In the genomic region with DNA sequence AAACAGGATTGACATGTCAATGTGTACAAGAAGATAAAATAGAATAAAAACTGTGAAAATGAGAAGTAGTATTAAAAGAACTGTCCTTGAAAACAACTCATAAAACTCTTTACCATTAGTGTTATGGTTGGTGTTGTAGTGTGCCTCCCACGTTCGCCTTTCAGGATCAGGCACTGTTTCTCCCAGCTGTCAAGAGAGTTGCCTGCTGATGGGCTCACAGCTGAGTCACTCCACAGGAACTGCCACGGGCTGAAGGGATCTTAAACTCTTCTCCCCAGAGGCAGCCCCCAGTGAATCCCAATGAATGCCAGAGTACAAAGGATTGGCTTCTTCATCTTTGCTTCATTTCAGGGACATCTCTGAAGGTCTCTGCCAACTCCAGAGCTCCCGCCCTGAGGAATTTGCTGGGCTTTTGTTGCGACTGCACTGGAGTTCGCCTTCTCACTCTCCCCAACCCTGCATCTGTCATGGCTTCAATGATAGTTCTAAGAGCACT, we compare ENCODE assay signal across 12 cellular contexts.
A peak's percentile ranks its signal among the peaks of the same experiment; 100 is the strongest.
DNase-seq lines count a peak whose midpoint lies in the region; ATAC-seq and TF ChIP-seq lines count a peak whose summit lies in the region.
"Had no signal": no experiment of that assay in that cellular context is flagged by ENCODE, and none has a peak within 500 bp of the region (broad histone marks: within the 10 kb centered on the region; RNA-seq: fewer than 3 reads in every experiment).

No MANE protein-coding gene starts in this region.

- no peak overlapping the region for H3K4ac ChIP-seq in IMR-90 (ENCODE audit: low read depth, low read length)

- no peaks in the 10 kb centered on the region for H3K27me3 Mint-ChIP-seq in activated naive CD8-positive, alpha-beta T cell treated with anti-CD3 and anti-CD28 coated beads for 36 hours
- H3K27me3 Mint-ChIP-seq: activated CD8-positive, alpha-beta memory T cell treated with anti-CD3 and anti-CD28 coated beads, Interleukin-2, amount 10 ng/mL, durations not matched to agents 7 days and 5 days had no signal

- peak overlapping the region; percentile 28 for H2AFZ ChIP-seq in ACC112 (ENCODE audit: low read length, unreplicated experiment)
- H2AFZ ChIP-seq in IMR-90 (replicated peaks; ENCODE audit: low read length, poor library complexity), result peak overlapping the region; percentile 90

- no peaks in the 10 kb centered on the region for H3K9me1 ChIP-seq in IMR-90 (ENCODE audit: insufficient read depth, low read length)

- no peak overlapping the region for H4K8ac ChIP-seq in IMR-90 (ENCODE audit: low read depth in 2 of 2, low read length in 2 of 2)

- no peaks in the 10 kb centered on the region for H4K20me1 ChIP-seq in IMR-90 (ENCODE audit: insufficient read depth, low read length)

- peak overlapping the region; percentile 54 for H3K4me2 ChIP-seq in IMR-90 (ENCODE audit: low read depth, low read length)

- H3K56ac ChIP-seq in IMR-90 (ENCODE audit: extremely low read depth, insufficient read depth, low read length), result no peak overlapping the region

- peaks cover 16% of the 10 kb centered on the region for H3K79me2 ChIP-seq in ACC112 (ENCODE audit: control insufficient read depth, insufficient read depth, low read length, unreplicated experiment)

- no peak overlapping the region for H2BK15ac ChIP-seq in IMR-90 (ENCODE audit: low read depth, low read length)

- H3K9ac ChIP-seq in IMR-90 (ENCODE audit: low read depth, low read length), result no peak overlapping the region

- no peak overlapping the region for H4K5ac ChIP-seq in IMR-90 (ENCODE audit: low read depth, low read length)

- no peak overlapping the region for H3K23ac ChIP-seq in IMR-90 (ENCODE audit: low read depth, low read length)

- ATAC-seq in IMR-90 (ENCODE audit: low read depth), result peak; percentile 95
- ATAC-seq: activated CD8-positive, alpha-beta memory T cell treated with anti-CD3 and anti-CD28 coated beads, Interleukin-2, amount 10 ng/mL, durations not matched to agents 7 days and 5 days; Panc1 had no signal

- TF ChIP-seq RAD21 in IMR-90 (IDR thresholded peaks at IDR 0.05; ENCODE audit: low read length), result no peak

- no peak overlapping the region for H2AK5ac ChIP-seq in IMR-90 (ENCODE audit: low read depth, low read length)

- CTCF ChIA-PET in IMR-90 (lab: Yijun Ruan, JAX), result no interaction called here

- H3K18ac ChIP-seq in IMR-90 (ENCODE audit: low read depth, low read length), result no peak overlapping the region

- no peaks in the 10 kb centered on the region for H3K36me3 Mint-ChIP-seq in activated naive CD8-positive, alpha-beta T cell treated with anti-CD3 and anti-CD28 coated beads for 36 hours
- H3K36me3 Mint-ChIP-seq: activated CD8-positive, alpha-beta memory T cell treated with anti-CD3 and anti-CD28 coated beads, Interleukin-2, amount 10 ng/mL, durations not matched to agents 7 days and 5 days had no signal

- H3K36me3 ChIP-seq in ACC112 (ENCODE audit: insufficient read depth, low read length) (no peaks in the 10 kb centered on the region), IMR-90 (ENCODE audit: control insufficient read depth, insufficient read depth, low read length) (no peaks in the 10 kb centered on the region)

- H3K4me1 ChIP-seq in ACC112 (ENCODE audit: control insufficient read depth, insufficient read depth, low read length, unreplicated experiment) (peaks cover 27% of the 10 kb centered on the region), IMR-90 (ENCODE audit: control insufficient read depth, insufficient read depth, low read length) (no peaks in the 10 kb centered on the region; the same call in 1 of the 2 replicates)

- dilution Hi-C loops in IMR-90 (cut with HindIII; ENCODE audit: low sequenced_read_pairs, unreplicated experiment), result no loop called here

- in situ Hi-C loops in IMR-90 (cut with MboI; ENCODE audit: low sequenced_read_pairs), result no loop called here
- in situ Hi-C loops in G401 (cut with HindIII; ENCODE audit: low sequenced_read_pairs), result no loop called here

- H3K14ac ChIP-seq in IMR-90 (replicated peaks; ENCODE audit: low read depth, low read length), result no peak overlapping the region

- H2BK5ac ChIP-seq in IMR-90 (ENCODE audit: low read depth, low read length, poor library complexity, severe bottlenecking), result no peak overlapping the region

- no peak overlapping the region for H4K91ac ChIP-seq in IMR-90 (ENCODE audit: insufficient read depth, low read depth, low read length)

- 10% methylated on average over 2 of the region's 6 CpGs; no CpG with 5 or more reads in 1 of the 2 experiments for WGBS in IMR-90 (ENCODE audit: extremely low coverage in 2 of 2, insufficient read length in 1 of 2), 2 experiments

- H3K4me3 ChIP-seq in ACC112 (ENCODE audit: low read depth, low read length) (peak overlapping the region; percentile 50), IMR-90 (ENCODE audit: insufficient read depth, low read depth, low read length) (no peak overlapping the region)
- H3K4me3 ChIP-seq: skin epidermis had no signal

- intact Hi-C loops in IMR-90 (cut with micrococcal nuclease), result no loop called here

- H2BK120ac ChIP-seq in IMR-90 (ENCODE audit: low read depth, low read length), result no peak overlapping the region

- TF ChIP-seq CTCF in IMR-90 (conservative IDR thresholded peaks at IDR 0.05; ENCODE audit: low read depth, low read length), result no peak

- H3K9me3 ChIP-seq in IMR-90 (ENCODE audit: control insufficient read depth, insufficient read depth, low read length), result no peaks in the 10 kb centered on the region

- no peak for TF ChIP-seq POLR2A in IMR-90 (IDR thresholded peaks at IDR 0.05; ENCODE audit: low read depth, low read length)

- no peaks in the 10 kb centered on the region for H3K27me3 ChIP-seq in ACC112 (ENCODE audit: insufficient read depth, low read length)
- no peaks in the 10 kb centered on the region for H3K27me3 ChIP-seq in IMR-90 (ENCODE audit: control insufficient read depth, insufficient read depth, low read length)

- no peak overlapping the region for H2AK9ac ChIP-seq in IMR-90 (replicated peaks; ENCODE audit: low read depth, low read length, poor library complexity)

- H3K79me1 ChIP-seq in IMR-90 (ENCODE audit: low read depth in 1 of 2, low read length in 2 of 2), result no peaks in the 10 kb centered on the region

- H3K27ac Mint-ChIP-seq in activated naive CD8-positive, alpha-beta T cell treated with anti-CD3 and anti-CD28 coated beads for 36 hours, result no peak overlapping the region
- H3K27ac Mint-ChIP-seq: activated CD8-positive, alpha-beta memory T cell treated with anti-CD3 and anti-CD28 coated beads, Interleukin-2, amount 10 ng/mL, durations not matched to agents 7 days and 5 days had no signal

- DNase-seq in IMR-90 (peak; percentile 74), dermis blood vessel endothelial cell (peak; percentile 21), left kidney (ENCODE audit: low read depth, low spot score) (peak; percentile 74), KG1 (lab: John Stamatoyannopoulos, UW) (no peak), glomerular visceral epithelial cell (ENCODE audit: extremely low spot score) (no peak), G401 (ENCODE audit: low spot score) (no peak)
- no peak for DNase-seq in activated naive CD8-positive, alpha-beta T cell treated with anti-CD3 and anti-CD28 coated beads for 36 hours
- DNase-seq: activated CD8-positive, alpha-beta memory T cell treated with anti-CD3 and anti-CD28 coated beads, Interleukin-2, amount 10 ng/mL, durations not matched to agents 7 days and 5 days had no signal

- no peaks in the 10 kb centered on the region for H3K9me3 Mint-ChIP-seq in activated naive CD8-positive, alpha-beta T cell treated with anti-CD3 and anti-CD28 coated beads for 36 hours

- peak overlapping the region; percentile 57 for H2BK20ac ChIP-seq in IMR-90 (ENCODE audit: low read depth, low read length)

- no peaks in the 10 kb centered on the region for H3K4me1 Mint-ChIP-seq in activated naive CD8-positive, alpha-beta T cell treated with anti-CD3 and anti-CD28 coated beads for 36 hours
- H3K4me1 Mint-ChIP-seq: activated CD8-positive, alpha-beta memory T cell treated with anti-CD3 and anti-CD28 coated beads, Interleukin-2, amount 10 ng/mL, durations not matched to agents 7 days and 5 days had no signal

- H3K4me3 Mint-ChIP-seq in activated naive CD8-positive, alpha-beta T cell treated with anti-CD3 and anti-CD28 coated beads for 36 hours, result no peak overlapping the region
- H3K4me3 Mint-ChIP-seq: activated CD8-positive, alpha-beta memory T cell treated with anti-CD3 and anti-CD28 coated beads, Interleukin-2, amount 10 ng/mL, durations not matched to agents 7 days and 5 days had no signal

- H3K27ac ChIP-seq in ACC112 (ENCODE audit: low read depth, low read length) (peak overlapping the region; percentile 47), IMR-90 (ENCODE audit: insufficient read depth, low read length) (no peak overlapping the region)
- H3K27ac ChIP-seq: C4-2B, skin epidermis had no signal

- POLR2A ChIA-PET in IMR-90 (lab: Charles Lee; ENCODE audit: unreplicated experiment), result no interaction called here

- no TSS peak for BruUV-seq in IMR-90 (replicated peaks; lab: Mats Ljungman, UMichigan)

TF ChIP-seq in IMR-90, 13 proteins besides CTCF, POLR2A, EP300 and RAD21 (continues in another document):
- TF ChIP-seq MAZ (IDR thresholded peaks at IDR 0.05; ENCODE audit: borderline replicate concordance, low read depth, low read length) (peak; percentile 90), NFE2L2 (IDR thresholded peaks at IDR 0.05; ENCODE audit: low read depth, low read length) (no peak; the same call in 1 of the 2 replicates), BHLHE40 (IDR thresholded peaks at IDR 0.05; ENCODE audit: low read depth, low read length) (no peak), CEBPB (IDR thresholded peaks at IDR 0.05; ENCODE audit: low read depth, low read length) (no peak), RFX5 (IDR thresholded peaks at IDR 0.05; ENCODE audit: low read depth, low read length) (no peak)
- TF ChIP-seq, protein P1, sequence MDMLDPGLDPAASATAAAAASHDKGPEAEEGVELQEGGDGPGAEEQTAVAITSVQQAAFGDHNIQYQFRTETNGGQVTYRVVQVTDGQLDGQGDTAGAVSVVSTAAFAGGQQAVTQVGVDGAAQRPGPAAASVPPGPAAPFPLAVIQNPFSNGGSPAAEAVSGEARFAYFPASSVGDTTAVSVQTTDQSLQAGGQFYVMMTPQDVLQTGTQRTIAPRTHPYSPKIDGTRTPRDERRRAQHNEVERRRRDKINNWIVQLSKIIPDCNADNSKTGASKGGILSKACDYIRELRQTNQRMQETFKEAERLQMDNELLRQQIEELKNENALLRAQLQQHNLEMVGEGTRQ (IDR thresholded peaks at IDR 0.05; ENCODE audit: low read depth, low read length), result no peak
- TF ChIP-seq, protein P2, sequence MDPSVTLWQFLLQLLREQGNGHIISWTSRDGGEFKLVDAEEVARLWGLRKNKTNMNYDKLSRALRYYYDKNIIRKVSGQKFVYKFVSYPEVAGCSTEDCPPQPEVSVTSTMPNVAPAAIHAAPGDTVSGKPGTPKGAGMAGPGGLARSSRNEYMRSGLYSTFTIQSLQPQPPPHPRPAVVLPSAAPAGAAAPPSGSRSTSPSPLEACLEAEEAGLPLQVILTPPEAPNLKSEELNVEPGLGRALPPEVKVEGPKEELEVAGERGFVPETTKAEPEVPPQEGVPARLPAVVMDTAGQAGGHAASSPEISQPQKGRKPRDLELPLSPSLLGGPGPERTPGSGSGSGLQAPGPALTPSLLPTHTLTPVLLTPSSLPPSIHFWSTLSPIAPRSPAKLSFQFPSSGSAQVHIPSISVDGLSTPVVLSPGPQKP (IDR thresholded peaks at IDR 0.05; ENCODE audit: borderline replicate concordance, low read depth, low read length), result no peak

Comparison
In these comparisons a context has a peak if more than half of its experiments do, and no peak if none do; other contexts are left out.
1. DNase-seq: peak in IMR-90 (single experiment), dermis blood vessel endothelial cell (single experiment) and left kidney (single experiment); none in KG1 (single experiment), glomerular visceral epithelial cell (single experiment), activated naive CD8-positive, alpha-beta T cell treated with anti-CD3 and anti-CD28 coated beads for 36 hours (single experiment) and G401 (single experiment).